In genomic region chr22:17241571-17242310, GRCh38 we compare ENCODE assay signal across 15 cellular contexts. TPM values are rescaled to one million over a fixed set of nuclear protein-coding genes. Genes with fewer than 3 reads are reported as not detected.
A peak's percentile ranks its signal among the peaks of the same experiment; 100 is the strongest.
DNase-seq lines count a peak whose midpoint lies in the region; ATAC-seq and TF ChIP-seq lines count a peak whose summit lies in the region.
"Had no signal": no experiment of that assay in that cellular context is flagged by ENCODE, and none has a peak within 500 bp of the region (broad histone marks: within the 10 kb centered on the region; RNA-seq: fewer than 3 reads in every experiment).

No MANE protein-coding gene starts in this region.

- no peaks in the 10 kb centered on the region for H3K36me3 ChIP-seq in gastroesophageal sphincter
- H3K36me3 ChIP-seq in trophoblast cell (ENCODE audit: control insufficient read depth in 1 of 2, insufficient read depth in 2 of 2, low read length in 2 of 2): no peaks in the 10 kb centered on the region

- H3K27ac ChIP-seq in gastroesophageal sphincter (peak overlapping the region in 1 of 4 donors; percentile 16), trophoblast cell (ENCODE audit: low read depth, low read length) (no peak overlapping the region)
- H3K27ac ChIP-seq: 22Rv1 had no signal

- H2BK5ac ChIP-seq in trophoblast cell (ENCODE audit: low read depth, low read length, poor library complexity): no peak overlapping the region

- no peaks in the 10 kb centered on the region for H3K79me2 ChIP-seq in trophoblast cell (ENCODE audit: control insufficient read depth, insufficient read depth, low read length, poor library complexity)

- H4K8ac ChIP-seq in trophoblast cell (ENCODE audit: low read depth, low read length): no peak overlapping the region

- no peaks in the 10 kb centered on the region for H3K9me3 ChIP-seq in gastroesophageal sphincter
- no peaks in the 10 kb centered on the region for H3K9me3 ChIP-seq in trophoblast cell (ENCODE audit: insufficient read depth, low read depth, low read length)

- H2BK12ac ChIP-seq in trophoblast cell (ENCODE audit: low read length): no peak overlapping the region

- H3K27me3 ChIP-seq in gastroesophageal sphincter (peaks cover 5% of the 10 kb centered on the region), trophoblast cell (ENCODE audit: insufficient read depth, low read length) (no peaks in the 10 kb centered on the region)

- no peak overlapping the region for H2AK5ac ChIP-seq in trophoblast cell (ENCODE audit: low read length)

- TF ChIP-seq POLR2A in NB4 (IDR thresholded peaks at IDR 0.05; ENCODE audit: extremely low read depth, insufficient read length): no peak
- no peak for TF ChIP-seq POLR2A in gastroesophageal sphincter (IDR thresholded peaks at IDR 0.05)

- H3K4me2 ChIP-seq in trophoblast cell (ENCODE audit: low read length): no peak overlapping the region

- no peak overlapping the region for H3K4ac ChIP-seq in trophoblast cell (ENCODE audit: low read depth, low read length)

- no peak overlapping the region for H3K14ac ChIP-seq in trophoblast cell (ENCODE audit: low read length)

- H3K4me3 ChIP-seq in NB4 (ENCODE audit: low read depth, low read length) (no peak overlapping the region), gastroesophageal sphincter (no peak overlapping the region), trophoblast cell (ENCODE audit: low read depth, low read length) (no peak overlapping the region)

- no peak overlapping the region for H2BK120ac ChIP-seq in trophoblast cell (ENCODE audit: insufficient read depth, low read length, poor library complexity)

- no peak overlapping the region for H3K23ac ChIP-seq in trophoblast cell (ENCODE audit: low read length)

- no peak for TF ChIP-seq EP300 in gastroesophageal sphincter (IDR thresholded peaks at IDR 0.05)

- TF ChIP-seq CTCF in NB4 (IDR thresholded peaks at IDR 0.05; ENCODE audit: low read depth, low read length) (no peak), gastroesophageal sphincter (IDR thresholded peaks at IDR 0.05) (no peak)

- DNase-seq in SIG-M5 treated with dmso at 0.1 percent for 504 hours (lab: John Stamatoyannopoulos, UW; ENCODE audit: unreplicated experiment) (peak; percentile 63), SIG-M5 (lab: John Stamatoyannopoulos, UW) (no peak), NB4 (ENCODE audit: low read depth) (peak; percentile 27), trophoblast cell (peak; percentile 21 to 40), A172 (ENCODE audit: low spot score) (no peak), midbrain (lab: John Stamatoyannopoulos, UW) (no peak)
- DNase-seq: CD8-positive, alpha-beta T cell; EL; H9; NCI-H1092 treated with DMSO at 0.1 percent for 48 hours; NCI-H2227 treated with DMSO at 0.1 percent for 48 hours had no signal

- no peak overlapping the region for H2AFZ ChIP-seq in trophoblast cell (ENCODE audit: insufficient read depth, low read length, poor library complexity)

- no peak overlapping the region for H3K18ac ChIP-seq in trophoblast cell (ENCODE audit: low read length)

- no peak overlapping the region for H3K9ac ChIP-seq in trophoblast cell (ENCODE audit: low read length)

- WGBS in gastroesophageal sphincter (ENCODE audit: low coverage in 1 of 2), 2 donors: 77 to 84% methylated on average over 4 to 5 of the region's 10 CpGs
- no CpG with 5 or more reads among the region's 10 CpGs for WGBS in trophoblast cell (ENCODE audit: extremely low coverage, insufficient coverage, insufficient read length)

- no peaks in the 10 kb centered on the region for H3K79me1 ChIP-seq in trophoblast cell (ENCODE audit: low read length)

- no peak overlapping the region for H4K91ac ChIP-seq in trophoblast cell (ENCODE audit: low read depth, low read length)

- H4K12ac ChIP-seq in trophoblast cell (ENCODE audit: low read depth, low read length): no peak overlapping the region

- ATAC-seq in gastroesophageal sphincter (peak; percentile 65), HG02938 (IDR thresholded peaks at IDR 0.05; ENCODE audit: unreplicated experiment) (no peak)
- ATAC-seq: activated naive CD4-positive, alpha-beta T cell treated with anti-CD3 and anti-CD28 coated beads, Interleukin-2, amount 50 U/mL, for 72 hours; CD8-positive, alpha-beta T cell had no signal

- H3K4me1 ChIP-seq in gastroesophageal sphincter (no peaks in the 10 kb centered on the region), trophoblast cell (ENCODE audit: control insufficient read depth in 1 of 2, insufficient read depth in 2 of 2, low read length in 2 of 2) (peaks cover 5 to 6% of the 10 kb centered on the region in 2 experiments)

RNA-seq across cellular contexts. Expression of gene ADA2, which starts 22.5 kb away (rescaled TPM):
- total RNA-seq in gastroesophageal sphincter: 10 to 100 TPM in 1 of 4 donors, 1 to 10 TPM in 3; 4.7 to 16.4 (median 5.4) TPM
- polyA plus RNA-seq in trophoblast cell (2013): 5.6 and 5.7 TPM in 2 replicates
- total RNA-seq in A172 (2014; rRNA removed; shearing (Covaris generic)): not detected in 2 replicates

Comparison
In these comparisons a context has a peak if more than half of its experiments do, and no peak if none do; other contexts are left out.
1. DNase-seq: peak in SIG-M5 treated with dmso at 0.1 percent for 504 hours (single experiment), NB4 (single experiment) and trophoblast cell (2 of 2); none in SIG-M5 (single experiment), A172 (single experiment) and midbrain (single experiment).